8 cellular contexts compared by ENCODE assay signal in the genomic region with DNA sequence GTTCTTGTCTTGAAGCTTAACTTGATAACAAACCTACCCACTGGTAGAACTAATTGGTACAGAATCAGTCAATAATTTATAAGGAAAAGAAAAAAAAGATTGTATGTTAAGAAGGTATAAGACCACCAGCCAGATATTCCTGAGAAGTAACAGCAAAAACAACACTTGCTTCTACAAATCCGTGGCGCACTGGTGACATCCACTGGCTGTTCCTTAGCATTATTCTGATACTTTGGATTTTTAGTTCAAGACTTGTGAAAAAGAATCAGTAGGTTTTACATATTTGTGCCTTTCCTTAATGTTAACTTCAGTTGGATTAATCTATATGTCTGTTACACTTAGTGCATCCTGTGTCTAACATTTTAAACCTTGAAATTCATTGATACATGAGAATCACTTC.
DNase-seq lines count a peak whose midpoint lies in the region; ATAC-seq and TF ChIP-seq lines count a peak whose summit lies in the region.

No MANE protein-coding gene starts in this region.

- TF ChIP-seq CTCF in AG09319 (IDR thresholded peaks at IDR 0.05; ENCODE audit: low read depth, low read length) (peak; percentile 33), spleen (IDR thresholded peaks at IDR 0.05 in 8 of 11, conservative IDR thresholded peaks at IDR 0.05 in 3 of 11) (peak in 1 of 11 experiments; percentile 24)

- H3K9me3 ChIP-seq in adipocyte (ENCODE audit: control insufficient read depth, low read length): no peaks in the 10 kb centered on the region
- no peaks in the 10 kb centered on the region for H3K9me3 ChIP-seq in spleen

- H3K27me3 ChIP-seq in adipocyte (replicated peaks; ENCODE audit: control insufficient read depth, insufficient read depth, low read length): no peaks in the 10 kb centered on the region
- no peaks in the 10 kb centered on the region for H3K27me3 ChIP-seq in spleen (replicated peaks in 1 of 7)

- WGBS in spleen, 5 donors: 32 to 45% (median 36%) methylated on average over 2 of the region's 2 CpGs

- intact Hi-C loops in spleen (cut with DNase I; ENCODE audit: low total_unique reads): no loop called here

- no peak overlapping the region for H3K27ac ChIP-seq in spleen

- no peak overlapping the region for H3K9ac ChIP-seq in adipocyte (ENCODE audit: low read length)

- no peaks in the 10 kb centered on the region for H3K4me1 ChIP-seq in adipocyte (ENCODE audit: control insufficient read depth, insufficient read depth, low read length)
- no peaks in the 10 kb centered on the region for H3K4me1 ChIP-seq in spleen

- DNase-seq in AG09319 (ENCODE audit: extremely low read depth, low read depth) (no peak), Kasumi-1 (lab: John Stamatoyannopoulos, UW) (peak; percentile 62 to 74), adipocyte (ENCODE audit: low read depth) (peak; percentile 77), left lobe of liver (ENCODE audit: low spot score) (no peak), spleen (no peak)
- DNase-seq in activated naive CD4-positive, alpha-beta T cell treated with anti-CD3 and anti-CD28 coated beads, Interleukin-2, amount 50 U/mL, for 16 hours: no peak
- DNase-seq in NK-92 treated with Interleukin-12 subunit alpha and Interleukin-12 subunit beta, amount 100 ng/mL, for 24 hours (lab: John Stamatoyannopoulos, UW): no peak

- ATAC-seq in left lobe of liver (peak; percentile 52), GM18505 (IDR thresholded peaks at IDR 0.05; ENCODE audit: unreplicated experiment) (no peak)

- no peaks in the 10 kb centered on the region for H3K36me3 ChIP-seq in adipocyte (ENCODE audit: control insufficient read depth, insufficient read depth, low read length, severe bottlenecking)
- H3K36me3 ChIP-seq in spleen: no peaks in the 10 kb centered on the region

- H3K4me3 ChIP-seq in adipocyte (ENCODE audit: low read length): no peak overlapping the region
- no peak overlapping the region for H3K4me3 ChIP-seq in spleen

- TF ChIP-seq POLR2A in GM18505 (IDR thresholded peaks at IDR 0.05; ENCODE audit: borderline replicate concordance, extremely low read depth, insufficient read depth, insufficient read length) (no peak), spleen (IDR thresholded peaks at IDR 0.05) (no peak)

Comparison
In these comparisons a context has a peak if more than half of its experiments do, and no peak if none do; other contexts are left out.
1. DNase-seq: peak in Kasumi-1 (2 of 2) and adipocyte (single experiment); none in AG09319 (single experiment), left lobe of liver (single experiment), activated naive CD4-positive, alpha-beta T cell treated with anti-CD3 and anti-CD28 coated beads, Interleukin-2, amount 50 U/mL, for 16 hours (single experiment), spleen (single experiment) and NK-92 treated with Interleukin-12 subunit alpha and Interleukin-12 subunit beta, amount 100 ng/mL, for 24 hours (single experiment).